12 cellular contexts compared by ENCODE assay signal in the genomic region with DNA sequence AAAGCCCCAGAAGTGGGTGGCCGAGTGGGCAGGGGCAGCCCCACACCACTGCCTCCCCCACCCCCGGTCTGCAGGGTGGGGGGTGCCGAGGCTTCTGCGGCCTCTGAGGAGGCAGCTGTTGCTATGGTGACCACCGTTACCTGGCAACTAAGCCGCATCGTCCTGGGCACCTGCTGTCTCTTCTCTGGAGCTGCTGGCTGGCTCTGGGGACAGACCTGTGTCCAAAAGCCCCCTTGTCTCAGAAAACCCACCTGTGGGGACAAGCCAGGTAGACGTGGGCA.
DNase-seq lines count a peak whose midpoint lies in the region; TF ChIP-seq lines count a peak whose summit lies in the region.
"Had no signal": no experiment of that assay in that cellular context is flagged by ENCODE, and none has a peak within 500 bp of the region (broad histone marks: within the 10 kb centered on the region; RNA-seq: fewer than 3 reads in every experiment).

No MANE protein-coding gene starts in this region.

- H3K4me3 Mint-ChIP-seq in immature natural killer cell, result no peak overlapping the region
- H3K4me3 Mint-ChIP-seq in Caco-2 (ENCODE audit: unreplicated experiment), result no peak overlapping the region

- peak overlapping the region in 5 of 6 donors; percentile 83 to 97 (median 86) for H3K27ac Mint-ChIP-seq in immature natural killer cell
- no peak overlapping the region for H3K27ac Mint-ChIP-seq in Caco-2 (ENCODE audit: unreplicated experiment)

- H3K9me3 Mint-ChIP-seq in immature natural killer cell (no peaks in the 10 kb centered on the region), Caco-2 (ENCODE audit: unreplicated experiment) (no peaks in the 10 kb centered on the region)

- CTCF ChIA-PET in Caco-2 (lab: Charles Lee), result no interaction called here

- no peaks in the 10 kb centered on the region for H3K27me3 ChIP-seq in Caco-2 (replicated peaks; ENCODE audit: control insufficient read depth, insufficient read depth, low read length)
- H3K27me3 ChIP-seq: Peyer's patch, thyroid gland had no signal

- no peak for TF ChIP-seq CTCF in Caco-2 (IDR thresholded peaks at IDR 0.05; ENCODE audit: insufficient read depth in 1 of 2, low read depth in 1 of 2, low read length in 1 of 2, severe bottlenecking in 1 of 2, unreplicated experiment in 1 of 2)

- H3K27me3 Mint-ChIP-seq in immature natural killer cell (ENCODE audit: low read depth in 3 of 3) (peaks cover 2 to 7% (median 4%) of the 10 kb centered on the region in 3 donors), Caco-2 (ENCODE audit: insufficient read depth, unreplicated experiment) (peaks cover 7% of the 10 kb centered on the region)

- peak; percentile 7 to 24 for DNase-seq in NCI-H187 (lab: John Stamatoyannopoulos, UW)
- no peak for DNase-seq in NCI-H187 treated with DMSO at 0.1 percent for 48 hours (lab: John Stamatoyannopoulos, UW)
- peak; percentile 64 for DNase-seq in NCI-H1105 treated with DMSO at 0.1 percent for 48 hours (lab: John Stamatoyannopoulos, UW)
- DNase-seq in SK-N-DZ (ENCODE audit: low spot score), result peak; percentile 62
- DNase-seq in immature natural killer cell, result peak in 2 of 3 donors; percentile 22 to 46
- no peak for DNase-seq in activated gamma-delta T cell treated with Interleukin-2 at 50 U/mL for 16 hours
- no peak for DNase-seq in Caco-2
- no peak for DNase-seq in Kasumi-1 (lab: John Stamatoyannopoulos, UW)
- DNase-seq: left cardiac atrium, pancreas, Peyer's patch, thyroid gland had no signal

- no peak overlapping the region for H3K4me3 ChIP-seq in Caco-2 (ENCODE audit: low read depth, low read length)
- H3K4me3 ChIP-seq: pancreas, Peyer's patch, thyroid gland had no signal

- peaks cover 5% of the 10 kb centered on the region; the same call in 1 of the 2 replicates for H3K9me3 ChIP-seq in Caco-2
- H3K9me3 ChIP-seq: pancreas, Peyer's patch, thyroid gland had no signal

- no peaks in the 10 kb centered on the region for H3K36me3 ChIP-seq in Caco-2 (ENCODE audit: control insufficient read depth, insufficient read depth, low read length)
- H3K36me3 ChIP-seq: pancreas, Peyer's patch, thyroid gland had no signal

- no TSS peak for BruUV-seq in Caco-2 (replicated peaks; lab: Mats Ljungman, UMichigan)

- no peaks in the 10 kb centered on the region for H3K36me3 Mint-ChIP-seq in immature natural killer cell
- H3K36me3 Mint-ChIP-seq in Caco-2 (ENCODE audit: insufficient read depth, unreplicated experiment), result no peaks in the 10 kb centered on the region

- POLR2A ChIA-PET in Caco-2 (lab: Charles Lee), result no interaction called here

- peaks cover 3% of the 10 kb centered on the region; the same call in 1 of the 2 replicates for H3K4me1 ChIP-seq in Caco-2
- H3K4me1 ChIP-seq: pancreas had no signal

- intact Hi-C loops in Caco-2 (cut with micrococcal nuclease; ENCODE audit: unreplicated experiment), result no loop called here

- H3K4me1 Mint-ChIP-seq in immature natural killer cell (peaks cover 7 to 8% of the 10 kb centered on the region in 2 donors), Caco-2 (ENCODE audit: low read depth, unreplicated experiment) (peaks cover 7% of the 10 kb centered on the region)

Comparison
In these comparisons a context has a peak if more than half of its experiments do, and no peak if none do; other contexts are left out.
1. DNase-seq: peak in NCI-H187 (2 of 2), NCI-H1105 treated with DMSO at 0.1 percent for 48 hours (single experiment), SK-N-DZ (single experiment) and immature natural killer cell (2 of 3); none in NCI-H187 treated with DMSO at 0.1 percent for 48 hours (single experiment), activated gamma-delta T cell treated with Interleukin-2 at 50 U/mL for 16 hours (single experiment), Caco-2 (0 of 2) and Kasumi-1 (0 of 2).